Comparison of ENCODE assay signal across 18 cellular contexts in the genomic region with DNA sequence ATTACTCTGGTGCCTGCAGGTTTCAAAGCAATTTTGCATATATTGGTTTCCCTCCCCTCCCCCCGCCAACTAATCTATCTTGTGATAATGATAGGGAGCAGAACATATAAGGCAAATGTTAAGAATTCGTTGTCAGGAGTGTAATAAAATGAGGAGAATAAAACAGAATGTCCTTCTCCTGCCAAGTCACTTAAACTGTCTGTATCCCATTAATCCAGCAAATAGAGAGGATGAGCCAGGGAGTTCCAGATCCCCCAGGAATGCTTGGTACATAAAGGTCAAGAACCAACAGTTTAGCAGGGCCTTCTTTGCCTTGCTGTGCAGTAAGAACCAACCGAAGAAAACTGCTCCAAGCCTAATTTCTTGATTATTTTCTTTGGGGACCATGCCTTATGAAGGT.
DNase-seq lines count a peak whose midpoint lies in the region; ATAC-seq, FAIRE-seq and TF ChIP-seq lines count a peak whose summit lies in the region.
"Had no signal": no experiment of that assay in that cellular context is flagged by ENCODE, and none has a peak within 500 bp of the region (broad histone marks: within the 10 kb centered on the region; RNA-seq: fewer than 3 reads in every experiment).

No MANE protein-coding gene starts in this region.

- H3K4me3 ChIP-seq in fibroblast of mammary gland (ENCODE audit: control insufficient read depth, low read depth, low read length): no peak overlapping the region
- no peak overlapping the region for H3K4me3 ChIP-seq in pancreas
- H3K4me3 ChIP-seq: A549, HAP-1 had no signal

- ATAC-seq in pancreas: no peak
- no peak for ATAC-seq in GM21526 (IDR thresholded peaks at IDR 0.05; ENCODE audit: low FRiP score, unreplicated experiment)
- no peak for ATAC-seq in left colon
- ATAC-seq: A549; CD8-positive, alpha-beta T cell; HepG2 had no signal

- no peaks in the 10 kb centered on the region for H3K9me3 Mint-ChIP-seq in HFFc6
- H3K9me3 Mint-ChIP-seq: CD8-positive, alpha-beta T cell had no signal

- 0 out of 2 replicates have a peak overlapping the region, but pooled peaks have one; percentile 73 for H3K27ac Mint-ChIP-seq in HFFc6
- H3K27ac Mint-ChIP-seq: CD14-positive monocyte; CD8-positive, alpha-beta T cell had no signal

- DNase-seq in HFFc6: no peak
- peak; percentile 33 for DNase-seq in fibroblast of mammary gland (ENCODE audit: low read depth)
- DNase-seq in pancreas: no peak
- DNase-seq in UCSD-AML1 (lab: John Stamatoyannopoulos, UW; ENCODE audit: unreplicated experiment): no peak
- DNase-seq in left colon: no peak
- DNase-seq in T1000 (lab: John Stamatoyannopoulos, UW): no peak
- DNase-seq: CD8-positive, alpha-beta T cell; COR-L47; DMS53 had no signal

- peaks cover 49% of the 10 kb centered on the region for H3K4me1 Mint-ChIP-seq in HFFc6 (ENCODE audit: low read depth)

- peak; percentile 23 for FAIRE-seq in pancreas (lab: Jason Lieb, UNC)
- FAIRE-seq: A549, D721Med, GM12891, H1, HepG2, HTR-8/SVneo had no signal

- H3K27ac ChIP-seq in pancreas: no peak overlapping the region
- H3K27ac ChIP-seq: A549 had no signal

- TF ChIP-seq CTCF in HFFc6 (IDR thresholded peaks at IDR 0.05): no peak
- no peak for TF ChIP-seq CTCF in fibroblast of mammary gland (conservative IDR thresholded peaks at IDR 0.05; ENCODE audit: control insufficient read depth, insufficient read depth, low read depth, low read length)
- TF ChIP-seq CTCF in pancreas (IDR thresholded peaks at IDR 0.05): no peak

- no peaks in the 10 kb centered on the region for H3K27me3 ChIP-seq in pancreas

- H3K4me3 Mint-ChIP-seq in HFFc6: no peak overlapping the region
- H3K4me3 Mint-ChIP-seq: CD14-positive monocyte; CD8-positive, alpha-beta T cell had no signal

- H3K9me3 ChIP-seq in pancreas: no peaks in the 10 kb centered on the region
- H3K9me3 ChIP-seq: A549, HAP-1 had no signal

- intact Hi-C loops in pancreas (cut with DNase I): no loop called here
- intact Hi-C loops in left colon (cut with DNase I, micrococcal nuclease): no loop called here

- no peaks in the 10 kb centered on the region for H3K27me3 Mint-ChIP-seq in HFFc6 (ENCODE audit: insufficient read depth)

- no peaks in the 10 kb centered on the region for H3K4me1 ChIP-seq in pancreas
- H3K4me1 ChIP-seq: A549, HAP-1 had no signal

- WGBS in pancreas, 2 donors: 52 to 55% methylated on average over 3 of the region's 3 CpGs

- no peaks in the 10 kb centered on the region for H3K36me3 ChIP-seq in pancreas
- H3K36me3 ChIP-seq: HAP-1 had no signal

- no peaks in the 10 kb centered on the region for H3K36me3 Mint-ChIP-seq in HFFc6 (ENCODE audit: low read depth)
- H3K36me3 Mint-ChIP-seq: CD14-positive monocyte; CD8-positive, alpha-beta T cell had no signal
